In the genomic region with DNA sequence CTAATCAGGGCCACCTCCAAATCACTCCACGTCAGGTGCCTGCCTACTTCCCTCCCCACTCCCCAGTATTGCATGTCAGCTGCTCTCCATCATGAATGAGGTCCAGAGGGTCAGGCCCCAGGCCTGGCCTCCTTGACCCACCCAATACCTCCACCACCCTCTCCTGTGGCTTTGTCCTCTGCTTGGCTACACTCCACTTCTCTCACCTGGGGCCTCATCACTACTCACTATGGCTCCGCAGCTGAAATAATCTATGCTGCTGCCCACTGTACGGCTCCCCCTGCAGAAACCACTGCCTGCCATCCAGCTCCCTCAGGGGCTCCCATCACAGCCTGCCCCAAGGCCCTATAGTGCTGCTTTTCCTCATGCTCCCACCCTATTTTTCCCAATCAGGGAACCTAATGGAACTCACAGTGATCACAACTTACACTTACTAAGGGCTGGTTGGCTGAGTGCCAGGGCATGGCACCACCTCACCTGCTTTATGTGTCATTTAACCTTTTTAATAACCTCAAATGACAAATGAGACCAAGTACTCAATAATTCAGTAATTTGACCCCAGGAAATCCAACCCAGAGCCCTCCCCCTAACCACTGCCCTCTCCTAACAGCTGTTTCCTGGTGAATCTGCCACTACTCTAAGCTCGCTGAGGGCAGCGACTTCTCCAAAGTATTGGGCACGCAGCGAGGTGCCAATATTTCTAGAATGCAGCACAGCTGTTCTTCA, we compare ENCODE assay signal across 11 cellular contexts. TPM values are rescaled to one million over a fixed set of nuclear protein-coding genes. Genes with fewer than 3 reads are reported as not detected.
DNase-seq lines count a peak whose midpoint lies in the region; ATAC-seq and TF ChIP-seq lines count a peak whose summit lies in the region.
"Had no signal": no experiment of that assay in that cellular context is flagged by ENCODE, and none has a peak within 500 bp of the region (broad histone marks: within the 10 kb centered on the region; RNA-seq: fewer than 3 reads in every experiment).

No MANE protein-coding gene starts in this region.

- peaks cover 19% of the 10 kb centered on the region; the same call in 1 of the 2 replicates for H4K20me1 ChIP-seq in PC-3 (ENCODE audit: low read length)

- H3K9me3 Mint-ChIP-seq in activated T-cell treated with anti-CD3 and anti-CD28 coated beads, Interleukin-2, amount 50 U/mL, for 24 hours = no peaks in the 10 kb centered on the region

- no peaks in the 10 kb centered on the region for H3K9me2 ChIP-seq in PC-3 (replicated peaks; ENCODE audit: low read length)

- H3K27me3 ChIP-seq in PC-3 (ENCODE audit: low read length) (no peaks in the 10 kb centered on the region), stomach smooth muscle (ENCODE audit: control insufficient read depth in 1 of 2, insufficient read depth in 2 of 2, low read length in 2 of 2) (no peaks in the 10 kb centered on the region)
- H3K27me3 ChIP-seq: left lung, tibial artery had no signal

- peak overlapping the region; percentile 99 for H3K4me2 ChIP-seq in PC-3 (ENCODE audit: low read length)

- POLR2A ChIA-PET in PC-3 (lab: Charles Lee; ENCODE audit: unreplicated experiment) = no interaction called here

- H3K79me2 ChIP-seq in PC-3 (ENCODE audit: low read length) = peaks cover 42% of the 10 kb centered on the region

- H3K36me3 ChIP-seq in PC-3 (ENCODE audit: low read depth, low read length) (peaks cover under 1% of the 10 kb centered on the region; the same call in 1 of the 2 replicates), stomach smooth muscle (ENCODE audit: control insufficient read depth in 2 of 2, insufficient read depth in 2 of 2, low read length in 2 of 2) (peaks cover under 1 to 5% of the 10 kb centered on the region in 2 donors)

- in situ Hi-C loops in G401 (cut with HindIII; ENCODE audit: low sequenced_read_pairs) = loop anchor here (25.0 kb wide), 1 partner anchor 182 kb away; a partner anchor contains a TSS

- CTCF ChIA-PET in PC-3 (lab: Charles Lee) = no interaction called here

- H3K27me3 Mint-ChIP-seq in activated T-cell treated with anti-CD3 and anti-CD28 coated beads, Interleukin-2, amount 50 U/mL, for 24 hours = no peaks in the 10 kb centered on the region

- H3K4me3 ChIP-seq in PC-3 (ENCODE audit: low read length) (no peak overlapping the region), stomach smooth muscle (ENCODE audit: low read length in 2 of 2) (peak overlapping the region; percentile 22 to 83)

- no peaks in the 10 kb centered on the region for H3F3A ChIP-seq in PC-3 (ENCODE audit: low read length, unreplicated experiment)

- H3K4me1 ChIP-seq in PC-3 (ENCODE audit: insufficient read depth, low read length) = peaks cover 24% of the 10 kb centered on the region
- peaks cover 49% of the 10 kb centered on the region for H3K4me1 ChIP-seq in stomach smooth muscle (ENCODE audit: control insufficient read depth, insufficient read depth, low read length)

- peaks cover 15% of the 10 kb centered on the region for H3K36me3 Mint-ChIP-seq in activated T-cell treated with anti-CD3 and anti-CD28 coated beads, Interleukin-2, amount 50 U/mL, for 24 hours (ENCODE audit: low read depth)

- no TSS peak for BruUV-seq in PC-3 (replicated peaks; lab: Mats Ljungman, UMichigan)

- intact Hi-C loops in PC-3 (cut with micrococcal nuclease) = no loop called here

- H3K9me3 ChIP-seq in PC-3 (ENCODE audit: low read length) = no peaks in the 10 kb centered on the region
- H3K9me3 ChIP-seq in stomach smooth muscle (ENCODE audit: control insufficient read depth in 2 of 2, low read length in 2 of 2) = no peaks in the 10 kb centered on the region
- H3K9me3 ChIP-seq: left lung, tibial artery had no signal

- no peak for DNase-seq in activated T-cell treated with anti-CD3 and anti-CD28 coated beads, Interleukin-2, amount 50 U/mL, for 24 hours
- DNase-seq in activated T-cell treated with anti-CD3 and anti-CD28 coated beads, Interleukin-2, amount 50 U/mL, for 48 hours = no peak
- DNase-seq in PC-3 (peak; percentile 32), islet precursor cell (peak; percentile 43), NCI-H345 (lab: John Stamatoyannopoulos, UW) (no peak), G401 (ENCODE audit: low spot score) (no peak), DMS153 (lab: John Stamatoyannopoulos, UW) (no peak)
- DNase-seq: left lung, tibial artery had no signal

- H3K9ac ChIP-seq in PC-3 (ENCODE audit: low read length) (no peak overlapping the region), stomach smooth muscle (ENCODE audit: low read length in 2 of 2) (peak overlapping the region in 1 of 2 donors; percentile 3)

- no peak for ATAC-seq in PC-3
- ATAC-seq: left lung had no signal

- no peak for TF ChIP-seq CTCF in PC-3 (conservative IDR thresholded peaks at IDR 0.05; ENCODE audit: low read depth, low read length)

- H3K27ac Mint-ChIP-seq in activated T-cell treated with anti-CD3 and anti-CD28 coated beads, Interleukin-2, amount 50 U/mL, for 24 hours = peak overlapping the region; percentile 28

- H2AFZ ChIP-seq in PC-3 (ENCODE audit: low read length) = no peak overlapping the region

- H3K4me1 Mint-ChIP-seq in activated T-cell treated with anti-CD3 and anti-CD28 coated beads, Interleukin-2, amount 50 U/mL, for 24 hours (ENCODE audit: low read depth) = peaks cover 59% of the 10 kb centered on the region

- peak overlapping the region; percentile 88 for H3K4me3 Mint-ChIP-seq in activated T-cell treated with anti-CD3 and anti-CD28 coated beads, Interleukin-2, amount 50 U/mL, for 24 hours

- H3K27ac ChIP-seq in PC-3 (ENCODE audit: low read length) = no peak overlapping the region
- H3K27ac ChIP-seq in stomach smooth muscle (ENCODE audit: low read length) = no peak overlapping the region

RNA-seq across cellular contexts. Expression of a gene that starts 2.3 kb away (rescaled TPM):
- 47.4 and 58.9 TPM in 2 replicates for total RNA-seq in PC-3 (2014; rRNA removed)
- 28.2 and 37.3 TPM in 2 replicates for total RNA-seq in G401 (2014; rRNA removed; shearing (Covaris generic))

RNA-seq across cellular contexts. Expression of a gene that starts 2.4 kb away (rescaled TPM):
- 1.2 TPM in 2 replicates for total RNA-seq in PC-3 (2014; rRNA removed)
- total RNA-seq in G401 (2014; rRNA removed; shearing (Covaris generic)) = 1.2 and 4.8 TPM in 2 replicates

RNA-seq across cellular contexts. Expression of a gene that starts 48.3 kb away (rescaled TPM):
- total RNA-seq in PC-3 (2014; rRNA removed) = 72.3 and 86.9 TPM in 2 replicates
- 21.5 and 29.1 TPM in 2 replicates for total RNA-seq in G401 (2014; rRNA removed; shearing (Covaris generic))

RNA-seq across cellular contexts. Expression of a gene that starts 53.3 kb away (rescaled TPM):
- total RNA-seq in PC-3 (2014; rRNA removed) = 16.5 and 21.0 TPM in 2 replicates
- 21.2 and 27.1 TPM in 2 replicates for total RNA-seq in G401 (2014; rRNA removed; shearing (Covaris generic))

RNA-seq across cellular contexts. Expression of a gene that starts 53.4 kb away (rescaled TPM):
- not detected in 2 replicates for total RNA-seq in PC-3 (2014; rRNA removed)
- not detected in 2 replicates for total RNA-seq in G401 (2014; rRNA removed; shearing (Covaris generic))
- total RNA-seq: epithelial cell of proximal tubule had no signal

Comparison
In these comparisons a context has a peak if more than half of its experiments do, and no peak if none do; other contexts are left out.
1. DNase-seq: peak in PC-3 (single experiment) and islet precursor cell (single experiment); none in activated T-cell treated with anti-CD3 and anti-CD28 coated beads, Interleukin-2, amount 50 U/mL, for 24 hours (single experiment), activated T-cell treated with anti-CD3 and anti-CD28 coated beads, Interleukin-2, amount 50 U/mL, for 48 hours (0 of 2), NCI-H345 (single experiment), G401 (single experiment) and DMS153 (single experiment).